ENCODE assay signal across 16 cellular contexts in the genomic region with DNA sequence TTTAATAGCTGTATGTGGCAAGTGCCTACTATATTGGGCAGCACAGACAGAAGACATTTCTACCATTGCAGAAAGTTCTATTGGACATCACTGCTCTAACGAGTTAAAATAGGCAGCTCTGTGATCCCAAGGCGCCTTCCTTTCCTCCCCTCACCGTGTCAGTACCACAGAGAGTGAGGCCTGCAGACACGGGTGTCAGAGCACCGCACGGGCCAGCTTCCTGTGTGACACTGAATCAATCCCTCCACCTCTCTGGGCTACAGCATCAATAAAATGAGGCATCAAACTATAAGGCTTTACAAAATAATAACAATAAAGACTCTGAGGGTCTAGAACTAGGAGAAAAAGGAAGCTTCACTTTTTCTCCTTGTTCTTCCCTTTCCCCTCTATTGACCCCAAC.
"Had no signal": no experiment of that assay in that cellular context is flagged by ENCODE, and none has a peak within 500 bp of the region (broad histone marks: within the 10 kb centered on the region; RNA-seq: fewer than 3 reads in every experiment).

No MANE protein-coding gene starts in this region.

- H3K9me3 Mint-ChIP-seq: activated naive CD8-positive, alpha-beta T cell treated with anti-CD3 and anti-CD28 coated beads, Interleukin-2, amount 50 U/mL, for 24 hours; activated T-helper 17 cell treated with anti-CD3 and anti-CD28 coated beads, Interleukin-2, amount 50 U/mL, for 72 hours; natural killer cell treated with Interleukin-12 subunit alpha and Interleukin-12 subunit beta and Interleukin-15 and Interleukin-18, amount 100 ng/mL, for 72 hours; stimulated activated effector memory CD8-positive, alpha-beta T cell treated with anti-CD3 and anti-CD28 coated beads, Interleukin-12 subunit alpha, Interleukin-12 subunit beta, amount 100 ng/mL, for 72 hours had no signal

- H3K27me3 ChIP-seq: ovary, transverse colon had no signal

- H3K4me1 Mint-ChIP-seq: activated naive CD8-positive, alpha-beta T cell treated with anti-CD3 and anti-CD28 coated beads, Interleukin-2, amount 50 U/mL, for 24 hours; activated T-helper 17 cell treated with anti-CD3 and anti-CD28 coated beads, Interleukin-2, amount 50 U/mL, for 72 hours; stimulated activated effector memory CD8-positive, alpha-beta T cell treated with anti-CD3 and anti-CD28 coated beads, Interleukin-12 subunit alpha, Interleukin-12 subunit beta, amount 100 ng/mL, for 72 hours had no signal

- H3K4me1 ChIP-seq: esophagus squamous epithelium, left ventricle myocardium inferior had no signal

- H3K36me3 ChIP-seq: esophagus squamous epithelium, left ventricle myocardium inferior, ovary, transverse colon had no signal

- H3K4me3 ChIP-seq: esophagus squamous epithelium, left ventricle myocardium inferior, ovary, transverse colon had no signal

- H3K27ac ChIP-seq: esophagus squamous epithelium, left ventricle myocardium inferior, ovary, transverse colon had no signal

- H3K27ac Mint-ChIP-seq: activated CD8-positive, alpha-beta T cell treated with anti-CD3 and anti-CD28 coated beads, Interleukin-2, amount 10 ng/mL, durations not matched to agents 7 days and 5 days; activated naive CD8-positive, alpha-beta T cell treated with anti-CD3 and anti-CD28 coated beads, Interleukin-2, amount 50 U/mL, for 24 hours; activated T-helper 17 cell treated with anti-CD3 and anti-CD28 coated beads, Interleukin-2, amount 50 U/mL, for 72 hours; natural killer cell treated with Interleukin-12 subunit alpha and Interleukin-12 subunit beta and Interleukin-15 and Interleukin-18, amount 100 ng/mL, for 72 hours; stimulated activated effector memory CD8-positive, alpha-beta T cell treated with anti-CD3 and anti-CD28 coated beads, Interleukin-12 subunit alpha, Interleukin-12 subunit beta, amount 100 ng/mL, for 72 hours had no signal

- H3K9me3 ChIP-seq: esophagus squamous epithelium, left ventricle myocardium inferior, ovary, transverse colon had no signal

- H3K4me3 Mint-ChIP-seq: activated CD8-positive, alpha-beta T cell treated with anti-CD3 and anti-CD28 coated beads, Interleukin-2, amount 10 ng/mL, durations not matched to agents 7 days and 5 days; activated naive CD8-positive, alpha-beta T cell treated with anti-CD3 and anti-CD28 coated beads, Interleukin-2, amount 50 U/mL, for 24 hours; activated T-helper 17 cell treated with anti-CD3 and anti-CD28 coated beads, Interleukin-2, amount 50 U/mL, for 72 hours; natural killer cell treated with Interleukin-12 subunit alpha and Interleukin-12 subunit beta and Interleukin-15 and Interleukin-18, amount 100 ng/mL, for 72 hours; stimulated activated effector memory CD8-positive, alpha-beta T cell treated with anti-CD3 and anti-CD28 coated beads, Interleukin-12 subunit alpha, Interleukin-12 subunit beta, amount 100 ng/mL, for 72 hours had no signal

- H3K36me3 Mint-ChIP-seq: natural killer cell treated with Interleukin-12 subunit alpha and Interleukin-12 subunit beta and Interleukin-15 and Interleukin-18, amount 100 ng/mL, for 72 hours; stimulated activated effector memory CD8-positive, alpha-beta T cell treated with anti-CD3 and anti-CD28 coated beads, Interleukin-12 subunit alpha, Interleukin-12 subunit beta, amount 100 ng/mL, for 72 hours had no signal

- DNase-seq: activated CD4-positive, alpha-beta T cell treated with anti-CD3 and anti-CD28 coated beads for 48 hours; activated CD8-positive, alpha-beta T cell treated with anti-CD3 and anti-CD28 coated beads, Interleukin-2, amount 10 ng/mL, durations not matched to agents 7 days and 5 days; activated naive CD4-positive, alpha-beta T cell treated with Interleukin-2 at 50 U/mL for 16 hours; activated naive CD8-positive, alpha-beta T cell treated with anti-CD3 and anti-CD28 coated beads, Interleukin-2, amount 50 U/mL, for 24 hours; activated T-cell treated with anti-CD3 and anti-CD28 coated beads for 4 hours; esophagus squamous epithelium; hypothalamus; left ventricle myocardium inferior; mesenchymal stem cell; ovary; stimulated activated CD4-positive, alpha-beta T cell treated with anti-CD3 and anti-CD28 coated beads, Interleukin-12 subunit alpha, Interleukin-12 subunit beta, amount 100 ng/mL, for 4 hours; T-helper 2 cell; transverse colon had no signal

- ATAC-seq: activated CD8-positive, alpha-beta T cell treated with anti-CD3 and anti-CD28 coated beads, Interleukin-2, amount 10 ng/mL, durations not matched to agents 7 days and 5 days; activated naive CD8-positive, alpha-beta T cell treated with anti-CD3 and anti-CD28 coated beads, Interleukin-2, amount 50 U/mL, for 24 hours; activated T-helper 17 cell treated with anti-CD3 and anti-CD28 coated beads, Interleukin-2, amount 50 U/mL, for 72 hours; natural killer cell treated with Interleukin-12 subunit alpha and Interleukin-12 subunit beta and Interleukin-15 and Interleukin-18, amount 100 ng/mL, for 72 hours; stimulated activated effector memory CD8-positive, alpha-beta T cell treated with anti-CD3 and anti-CD28 coated beads, Interleukin-12 subunit alpha, Interleukin-12 subunit beta, amount 100 ng/mL, for 72 hours had no signal
